ENCODE assay signal across 1 cellular context in the genomic region with DNA sequence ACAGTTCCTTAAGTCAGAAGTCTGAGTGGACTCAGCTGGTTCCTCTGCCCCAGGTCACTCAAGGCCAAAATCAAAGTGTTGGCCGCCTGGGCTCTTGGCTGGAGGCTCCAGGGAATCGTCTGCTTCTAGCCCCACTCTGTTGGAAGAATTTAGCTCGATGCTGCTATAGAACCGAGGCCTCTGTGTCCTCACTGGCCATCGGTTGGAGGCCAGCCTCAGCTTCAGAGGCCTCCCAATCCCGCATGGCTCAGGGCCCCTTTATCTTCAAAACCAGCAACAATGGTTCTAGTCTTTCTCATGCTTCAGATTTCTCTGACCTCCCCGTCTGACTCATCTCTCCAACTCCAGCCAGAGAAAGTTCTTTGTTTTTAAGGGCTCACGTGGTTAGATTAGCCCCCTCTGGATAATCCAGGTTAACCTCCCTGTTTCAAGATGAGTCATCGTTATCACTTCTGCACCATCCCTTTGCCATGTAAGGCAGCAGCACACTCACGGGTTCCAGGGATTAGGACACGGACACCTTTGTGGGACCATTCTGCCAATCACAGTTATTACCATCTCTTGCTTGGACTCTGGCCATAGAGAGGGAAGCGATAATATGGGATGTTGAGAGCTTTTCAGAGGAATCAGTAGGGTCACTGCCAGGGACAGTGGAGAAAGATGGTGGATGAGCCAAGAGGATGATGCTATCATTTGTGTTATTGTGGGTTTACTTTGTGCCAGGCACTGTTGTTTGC.
TF ChIP-seq lines count a peak whose summit lies in the region.

No MANE protein-coding gene starts in this region.

TF ChIP-seq in K562, 482 proteins besides CTCF, POLR2A, EP300 and RAD21 (continued from another document and continues in another):
- TF ChIP-seq, protein P1, sequence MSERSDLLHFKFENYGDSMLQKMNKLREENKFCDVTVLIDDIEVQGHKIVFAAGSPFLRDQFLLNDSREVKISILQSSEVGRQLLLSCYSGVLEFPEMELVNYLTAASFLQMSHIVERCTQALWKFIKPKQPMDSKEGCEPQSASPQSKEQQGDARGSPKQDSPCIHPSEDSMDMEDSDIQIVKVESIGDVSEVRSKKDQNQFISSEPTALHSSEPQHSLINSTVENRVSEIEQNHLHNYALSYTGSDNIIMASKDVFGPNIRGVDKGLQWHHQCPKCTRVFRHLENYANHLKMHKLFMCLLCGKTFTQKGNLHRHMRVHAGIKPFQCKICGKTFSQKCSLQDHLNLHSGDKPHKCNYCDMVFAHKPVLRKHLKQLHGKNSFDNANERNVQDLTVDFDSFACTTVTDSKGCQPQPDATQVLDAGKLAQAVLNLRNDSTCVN (CRISPR knock-in tag; IDR thresholded peaks at IDR 0.05) = no peak
- TF ChIP-seq ZFP1 (CRISPR knock-in tag; IDR thresholded peaks at IDR 0.05) = no peak
- TF ChIP-seq, protein P2, sequence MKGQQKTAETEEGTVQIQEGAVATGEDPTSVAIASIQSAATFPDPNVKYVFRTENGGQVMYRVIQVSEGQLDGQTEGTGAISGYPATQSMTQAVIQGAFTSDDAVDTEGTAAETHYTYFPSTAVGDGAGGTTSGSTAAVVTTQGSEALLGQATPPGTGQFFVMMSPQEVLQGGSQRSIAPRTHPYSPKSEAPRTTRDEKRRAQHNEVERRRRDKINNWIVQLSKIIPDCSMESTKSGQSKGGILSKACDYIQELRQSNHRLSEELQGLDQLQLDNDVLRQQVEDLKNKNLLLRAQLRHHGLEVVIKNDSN (CRISPR knock-in tag; IDR thresholded peaks at IDR 0.05) = peak; percentile 88
- TF ChIP-seq HOXB6 (CRISPR knock-in tag; IDR thresholded peaks at IDR 0.05; ENCODE audit: borderline replicate concordance) = no peak
- no peak for TF ChIP-seq ZNF436 (CRISPR knock-in tag; IDR thresholded peaks at IDR 0.05)
- no peak for TF ChIP-seq PRPF4 (IDR thresholded peaks at IDR 0.05; ENCODE audit: insufficient read depth, low read depth, low read length, poor library complexity, severe bottlenecking)
- no peak for TF ChIP-seq ELK1 (CRISPR knock-in tag; IDR thresholded peaks at IDR 0.05)
- no peak for TF ChIP-seq ZNF146 (CRISPR knock-in tag; IDR thresholded peaks at IDR 0.05; ENCODE audit: unreplicated experiment)
- TF ChIP-seq SIRT6 (IDR thresholded peaks at IDR 0.05; ENCODE audit: low read depth, low read length) = no peak
- no peak for TF ChIP-seq SIN3B (IDR thresholded peaks at IDR 0.05; ENCODE audit: low read depth)
- no peak for TF ChIP-seq ESRRB (CRISPR knock-in tag; IDR thresholded peaks at IDR 0.05; ENCODE audit: borderline replicate concordance)
- peak; percentile 87 for TF ChIP-seq CBFA2T2 (conservative IDR thresholded peaks at IDR 0.05)
- peak; percentile 56; the same call in 1 of the 2 replicates for TF ChIP-seq KLF16 (IDR thresholded peaks at IDR 0.05)
- no peak for TF ChIP-seq ZSCAN32 (CRISPR knock-in tag; IDR thresholded peaks at IDR 0.05)
- no peak for TF ChIP-seq E4F1 (CRISPR knock-in tag; IDR thresholded peaks at IDR 0.05; ENCODE audit: borderline replicate concordance)
- TF ChIP-seq ZNF407 (IDR thresholded peaks at IDR 0.05; ENCODE audit: low read depth) = no peak
- no peak for TF ChIP-seq PBX2 (CRISPR knock-in tag; IDR thresholded peaks at IDR 0.05; ENCODE audit: low read depth)
- no peak for TF ChIP-seq PBX2 (tag; conservative IDR thresholded peaks at IDR 0.05; ENCODE audit: low read depth)
- no peak for TF ChIP-seq ZMIZ1 (IDR thresholded peaks at IDR 0.05; ENCODE audit: low read depth in 2 of 2, low read length in 2 of 2)
- no peak for TF ChIP-seq PCBP2 (IDR thresholded peaks at IDR 0.05; ENCODE audit: low read depth, low read length, poor library complexity, severe bottlenecking)
- TF ChIP-seq, protein P3, sequence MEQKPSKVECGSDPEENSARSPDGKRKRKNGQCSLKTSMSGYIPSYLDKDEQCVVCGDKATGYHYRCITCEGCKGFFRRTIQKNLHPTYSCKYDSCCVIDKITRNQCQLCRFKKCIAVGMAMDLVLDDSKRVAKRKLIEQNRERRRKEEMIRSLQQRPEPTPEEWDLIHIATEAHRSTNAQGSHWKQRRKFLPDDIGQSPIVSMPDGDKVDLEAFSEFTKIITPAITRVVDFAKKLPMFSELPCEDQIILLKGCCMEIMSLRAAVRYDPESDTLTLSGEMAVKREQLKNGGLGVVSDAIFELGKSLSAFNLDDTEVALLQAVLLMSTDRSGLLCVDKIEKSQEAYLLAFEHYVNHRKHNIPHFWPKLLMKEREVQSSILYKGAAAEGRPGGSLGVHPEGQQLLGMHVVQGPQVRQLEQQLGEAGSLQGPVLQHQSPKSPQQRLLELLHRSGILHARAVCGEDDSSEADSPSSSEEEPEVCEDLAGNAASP (IDR thresholded peaks at IDR 0.05) = no peak
- TF ChIP-seq ZNF644 (tag; IDR thresholded peaks at IDR 0.05; ENCODE audit: low read depth) = peak; percentile 89
- TF ChIP-seq HNRNPUL1 (IDR thresholded peaks at IDR 0.05; ENCODE audit: low read length) = no peak
- no peak for TF ChIP-seq RBFOX2 (IDR thresholded peaks at IDR 0.05; ENCODE audit: low read depth, low read length)
- 0 out of 2 replicates have a peak, but pooled peaks have one; percentile 20 for TF ChIP-seq ZNF175 (CRISPR knock-in tag; IDR thresholded peaks at IDR 0.05; ENCODE audit: low read depth)
- no peak for TF ChIP-seq HDAC8 (tag; IDR thresholded peaks at IDR 0.05)
